Comparison of ENCODE assay signal across 19 cellular contexts in the genomic region with DNA sequence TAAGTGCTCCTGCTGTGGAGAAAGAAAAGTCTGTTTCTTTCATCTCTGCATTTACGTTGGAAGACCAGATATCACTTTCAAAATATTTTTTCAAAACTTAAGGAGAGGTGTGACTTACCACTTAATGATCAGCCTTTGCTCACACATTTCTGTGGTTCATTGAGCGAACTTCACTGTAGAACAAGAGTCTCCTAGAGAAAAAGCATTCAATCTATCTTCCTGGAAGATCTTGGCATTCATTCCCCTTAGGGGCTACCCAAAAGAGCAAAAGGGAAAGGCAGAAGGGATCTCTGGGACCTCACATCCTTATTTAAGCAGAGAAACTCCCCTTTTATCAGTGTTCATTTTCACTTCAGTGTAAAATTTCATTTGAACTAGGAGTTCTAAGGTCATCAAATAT.
DNase-seq lines count a peak whose midpoint lies in the region; ATAC-seq and TF ChIP-seq lines count a peak whose summit lies in the region.
"Had no signal": no experiment of that assay in that cellular context is flagged by ENCODE, and none has a peak within 500 bp of the region (broad histone marks: within the 10 kb centered on the region; RNA-seq: fewer than 3 reads in every experiment).

No MANE protein-coding gene starts in this region.

- H3K4me3 Mint-ChIP-seq in brain = no peak overlapping the region
- H3K4me3 Mint-ChIP-seq in effector memory CD8-positive, alpha-beta T cell = no peak overlapping the region
- H3K4me3 Mint-ChIP-seq: CD4-positive, alpha-beta memory T cell; naive B cell; stimulated activated naive B cell treated with anti-CD40 and anti-IgM and Interleukin-4, amounts not matched to agents 10 μg/mL and 1 μg/mL and 100 μg/mL, for 72 hours had no signal

- no peak for ATAC-seq in effector memory CD8-positive, alpha-beta T cell (replicated peaks)
- ATAC-seq in GM21619 (IDR thresholded peaks at IDR 0.05; ENCODE audit: unreplicated experiment) = no peak
- ATAC-seq: lower lobe of right lung; stimulated activated naive B cell treated with anti-CD40 and anti-IgM and Interleukin-4, amounts not matched to agents 10 μg/mL and 1 μg/mL and 100 μg/mL, for 72 hours had no signal

- H3K27me3 ChIP-seq in AG04450 (ENCODE audit: control insufficient read depth, insufficient read depth, low read length) (no peaks in the 10 kb centered on the region), ascending aorta (no peaks in the 10 kb centered on the region)
- H3K27me3 ChIP-seq: ovary had no signal

- peaks cover 32% of the 10 kb centered on the region for H3K4me1 Mint-ChIP-seq in brain
- no peaks in the 10 kb centered on the region for H3K4me1 Mint-ChIP-seq in effector memory CD8-positive, alpha-beta T cell (ENCODE audit: low read depth in 2 of 2)
- H3K4me1 Mint-ChIP-seq: CD4-positive, alpha-beta memory T cell; naive B cell; stimulated activated naive B cell treated with anti-CD40 and anti-IgM and Interleukin-4, amounts not matched to agents 10 μg/mL and 1 μg/mL and 100 μg/mL, for 72 hours had no signal

- H3K36me3 Mint-ChIP-seq in brain = peaks cover 24% of the 10 kb centered on the region
- H3K36me3 Mint-ChIP-seq in effector memory CD8-positive, alpha-beta T cell (ENCODE audit: insufficient read depth) = no peaks in the 10 kb centered on the region
- H3K36me3 Mint-ChIP-seq: CD4-positive, alpha-beta memory T cell; naive B cell; stimulated activated naive B cell treated with anti-CD40 and anti-IgM and Interleukin-4, amounts not matched to agents 10 μg/mL and 1 μg/mL and 100 μg/mL, for 72 hours had no signal

- peak overlapping the region; percentile 66 for H3K27ac ChIP-seq in AG04450 (ENCODE audit: low read depth, low read length)
- H3K27ac ChIP-seq in ascending aorta = no peak overlapping the region
- H3K27ac ChIP-seq: lower lobe of right lung, ovary, RWPE1 had no signal

- no peak for DNase-seq in AG04450 (ENCODE audit: low read depth, low spot score)
- DNase-seq in LHCN-M2 (ENCODE audit: low read depth) = peak; percentile 68
- DNase-seq in myocyte (ENCODE audit: low read depth) = peak; percentile 40
- no peak for DNase-seq in ascending aorta (ENCODE audit: low spot score in 2 of 2)
- no peak for DNase-seq in effector memory CD8-positive, alpha-beta T cell
- no peak for DNase-seq in effector CD4-positive, alpha-beta T cell
- DNase-seq: activated CD4-positive, CD25-positive, alpha-beta regulatory T cell treated with anti-CD3 and anti-CD28 coated beads, Interleukin-2, amount 50 U/mL, for 72 hours; activated naive CD4-positive, alpha-beta T cell treated with anti-CD3 and anti-CD28 coated beads, Interleukin-2, amount 50 U/mL, for 16 hours; activated T-cell treated with anti-CD3 and anti-CD28 coated beads, Interleukin-2, amount 50 U/mL, for 48 hours; CD4-positive, alpha-beta memory T cell; lower lobe of right lung; naive B cell; NCI-H1417; NCI-H524; stimulated activated naive B cell treated with anti-CD40 and anti-IgM and Interleukin-4, amounts not matched to agents 10 μg/mL and 1 μg/mL and 100 μg/mL, for 72 hours had no signal

- H3K36me3 ChIP-seq in ascending aorta = no peaks in the 10 kb centered on the region
- H3K36me3 ChIP-seq: lower lobe of right lung, ovary had no signal

- H3K27me3 Mint-ChIP-seq in brain = no peaks in the 10 kb centered on the region
- peaks cover 16 to 33% of the 10 kb centered on the region in 2 donors for H3K27me3 Mint-ChIP-seq in effector memory CD8-positive, alpha-beta T cell

- intact Hi-C loops in ascending aorta (cut with DNase I) = no loop called here

- H3K4me3 ChIP-seq in AG04450 (ENCODE audit: low read depth, low read length) (no peak overlapping the region; the same call in 1 of the 2 replicates), ascending aorta (no peak overlapping the region)
- H3K4me3 ChIP-seq: lower lobe of right lung, ovary had no signal

- CTCF ChIA-PET in AG04450 (lab: Charles Lee) = no interaction called here

- H3K9me3 Mint-ChIP-seq in brain = peaks cover 5 to 28% (median 7%) of the 10 kb centered on the region in 5 experiments
- H3K9me3 Mint-ChIP-seq in effector memory CD8-positive, alpha-beta T cell = no peaks in the 10 kb centered on the region

- H3K9me3 ChIP-seq in AG04450 (ENCODE audit: control insufficient read depth, insufficient read depth, low read length) = peaks cover 3% of the 10 kb centered on the region; the same call in 1 of the 2 replicates
- no peaks in the 10 kb centered on the region for H3K9me3 ChIP-seq in ascending aorta
- H3K9me3 ChIP-seq: ovary had no signal

- H3K4me1 ChIP-seq in ascending aorta = no peaks in the 10 kb centered on the region
- H3K4me1 ChIP-seq: lower lobe of right lung had no signal

- POLR2A ChIA-PET in AG04450 (lab: Yijun Ruan, JAX) = interaction anchor here (0.6 to 1.1 kb wide), 4 partner anchors 16 to 760 kb away, joined by 3 read pairs; partner anchors contain the start of gene HS3ST3B1

- peak overlapping the region in 4 of 5 experiments; percentile 13 to 67 (median 30) for H3K27ac Mint-ChIP-seq in brain
- H3K27ac Mint-ChIP-seq in effector memory CD8-positive, alpha-beta T cell = no peak overlapping the region
- H3K27ac Mint-ChIP-seq: CD4-positive, alpha-beta memory T cell; naive B cell; stimulated activated naive B cell treated with anti-CD40 and anti-IgM and Interleukin-4, amounts not matched to agents 10 μg/mL and 1 μg/mL and 100 μg/mL, for 72 hours had no signal

- no peak for TF ChIP-seq CTCF in AG04450 (IDR thresholded peaks at IDR 0.05; ENCODE audit: low read depth, low read length)
- no peak for TF ChIP-seq CTCF in brain (conservative IDR thresholded peaks at IDR 0.05)
- TF ChIP-seq CTCF in ascending aorta (IDR thresholded peaks at IDR 0.05) = no peak

Comparison
In these comparisons a context has a peak if more than half of its experiments do, and no peak if none do; other contexts are left out.
1. DNase-seq: peak in LHCN-M2 (single experiment) and myocyte (single experiment); none in AG04450 (single experiment), ascending aorta (0 of 2), effector memory CD8-positive, alpha-beta T cell (0 of 3) and effector CD4-positive, alpha-beta T cell (single experiment).
2. H3K27ac Mint-ChIP-seq: peak in brain (4 of 5); none in effector memory CD8-positive, alpha-beta T cell (0 of 2).